Comparison of ENCODE assay signal across 18 cellular contexts in genomic region chr11:117519170-117519569, GRCh38.
A peak's percentile ranks its signal among the peaks of the same experiment; 100 is the strongest.
DNase-seq lines count a peak whose midpoint lies in the region; ATAC-seq, FAIRE-seq and TF ChIP-seq lines count a peak whose summit lies in the region.
"Had no signal": no experiment of that assay in that cellular context is flagged by ENCODE, and none has a peak within 500 bp of the region (broad histone marks: within the 10 kb centered on the region; RNA-seq: fewer than 3 reads in every experiment).

No MANE protein-coding gene starts in this region.

- WGBS in K562 (ENCODE audit: insufficient coverage, low coverage, missing lambda C conversion rate): 2% methylated on average over 9 of the region's 9 CpGs

- H3K4me3 ChIP-seq in BLaER1 (no peak overlapping the region), HEK293 (ENCODE audit: low read depth, low read length) (no peak overlapping the region), K562 (no peak overlapping the region), mucosa of descending colon (no peak overlapping the region)
- H3K4me3 ChIP-seq: sigmoid colon, SK-N-MC had no signal

- ATAC-seq in K562 (peak; percentile 61), mucosa of descending colon (peak; percentile 33), GM21576 (IDR thresholded peaks at IDR 0.05; ENCODE audit: unreplicated experiment) (no peak), HG02571 (IDR thresholded peaks at IDR 0.05; ENCODE audit: unreplicated experiment) (no peak)

- no peak overlapping the region for H3K27ac ChIP-seq in BLaER1
- H3K27ac ChIP-seq in HEK293 (ENCODE audit: extremely low read depth, low read depth, low read length): no peak overlapping the region
- no peak overlapping the region for H3K27ac ChIP-seq in K562 (ENCODE audit: extremely low read depth, low read depth, low read length)
- H3K27ac ChIP-seq: SK-N-MC had no signal

- H3K9me3 ChIP-seq in BLaER1 (no peaks in the 10 kb centered on the region), HEK293 (ENCODE audit: control insufficient read depth, insufficient read depth, low read depth, low read length) (no peaks in the 10 kb centered on the region), K562 (replicated peaks; ENCODE audit: control insufficient read depth, insufficient read depth, low read depth, low read length) (no peaks in the 10 kb centered on the region), mucosa of descending colon (no peaks in the 10 kb centered on the region)
- H3K9me3 ChIP-seq: sigmoid colon had no signal

- H3K4me1 ChIP-seq in BLaER1: peaks cover 18% of the 10 kb centered on the region
- H3K4me1 ChIP-seq in HEK293 (ENCODE audit: control insufficient read depth, insufficient read depth, low read length): no peaks in the 10 kb centered on the region
- peaks cover 0 to 4% of the 10 kb centered on the region in 2 experiments; a peak in 1 of 5 replicates for H3K4me1 ChIP-seq in K562 (replicated peaks in 1 of 2; ENCODE audit: control insufficient read depth in 2 of 2, insufficient read depth in 2 of 2, low read length in 2 of 2)
- peaks cover 3% of the 10 kb centered on the region for H3K4me1 ChIP-seq in mucosa of descending colon (ENCODE audit: low read depth)
- H3K4me1 ChIP-seq: sigmoid colon had no signal

- no peaks in the 10 kb centered on the region for H3K27me3 ChIP-seq in BLaER1
- H3K27me3 ChIP-seq in K562 (ENCODE audit: control insufficient read depth in 2 of 2, insufficient read depth in 2 of 2, low read length in 2 of 2): peaks cover 29 to 90% of the 10 kb centered on the region in 2 experiments; a peak in 4 of 5 replicates
- H3K27me3 ChIP-seq: sigmoid colon had no signal

- TF ChIP-seq CTCF in HEK293 (tag by site-specific recombination; IDR thresholded peaks at IDR 0.05) (no peak), K562 (IDR thresholded peaks at IDR 0.05 in 2 of 3, conservative IDR thresholded peaks at IDR 0.05 in 1 of 3; ENCODE audit: insufficient read depth in 2 of 3, low read depth in 1 of 3, low read length in 3 of 3) (no peak), mucosa of descending colon (IDR thresholded peaks at IDR 0.05) (no peak)

- TF ChIP-seq RAD21 in K562 (CRISPR knock-in tag; conservative IDR thresholded peaks at IDR 0.05 in 1 of 2, IDR thresholded peaks at IDR 0.05 in 1 of 2): no peak

- CTCF ChIA-PET in HEK293 (lab: Yijun Ruan, JAX): interaction anchor here (0.6 to 0.7 kb wide), 2 partner anchors 309 to 342 kb away, joined by 3 read pairs; no protein-coding TSS in a partner anchor
- CTCF ChIA-PET in K562 (lab: Yijun Ruan, JAX; ENCODE audit: low intra/inter-chr PET ratio): no interaction called here

- no peaks in the 10 kb centered on the region for H3K79me2 ChIP-seq in K562 (ENCODE audit: control insufficient read depth, insufficient read depth, low read length)

- no TSS peak for BruUV-seq in K562 (replicated peaks; lab: Mats Ljungman, UMichigan)

- peak overlapping the region; percentile 3; the same call in 1 of the 2 replicates for H3K4me2 ChIP-seq in BLaER1
- H3K4me2 ChIP-seq in K562 (ENCODE audit: insufficient read depth, low read length): no peak overlapping the region

- H3K9me1 ChIP-seq in K562 (ENCODE audit: control insufficient read depth, insufficient read depth, low read length): no peaks in the 10 kb centered on the region

- POLR2A ChIA-PET in HEK293 (lab: Yijun Ruan, JAX) (no interaction called here), K562 (lab: Yijun Ruan, JAX) (no interaction called here)

- H3K9ac ChIP-seq in BLaER1 (no peak overlapping the region), K562 (ENCODE audit: insufficient read depth in 1 of 2, low read depth in 2 of 2, low read length in 2 of 2) (no peak overlapping the region)

- H4K20me1 ChIP-seq in BLaER1 (no peaks in the 10 kb centered on the region), K562 (replicated peaks; ENCODE audit: control insufficient read depth, insufficient read depth, low read length) (peaks cover 4% of the 10 kb centered on the region; the same call in 1 of the 2 replicates)

- no peak for FAIRE-seq in K562 (lab: Jason Lieb, UNC)
- FAIRE-seq: GM19239, HTR-8/SVneo had no signal

- no peaks in the 10 kb centered on the region for H3K36me3 ChIP-seq in BLaER1
- no peaks in the 10 kb centered on the region for H3K36me3 ChIP-seq in HEK293 (ENCODE audit: control insufficient read depth in 2 of 2, insufficient read depth in 1 of 2, low read length in 2 of 2)
- no peaks in the 10 kb centered on the region for H3K36me3 ChIP-seq in K562 (ENCODE audit: control insufficient read depth, insufficient read depth, low read length)
- no peaks in the 10 kb centered on the region for H3K36me3 ChIP-seq in mucosa of descending colon (ENCODE audit: low read depth)

- TF ChIP-seq EP300 in K562 (IDR thresholded peaks at IDR 0.05; ENCODE audit: low read length): no peak

- in situ Hi-C loops in K562 (cut with MboI): no loop called here

- no peak for TF ChIP-seq POLR2A in K562 (conservative IDR thresholded peaks at IDR 0.05)

- intact Hi-C loops in K562 (cut with micrococcal nuclease) (no loop called here), mucosa of descending colon (cut with DNase I, micrococcal nuclease) (no loop called here)

- no peak for DNase-seq in K562 (ENCODE audit: extremely low read depth in 1 of 4, low spot score in 3 of 4)
- peak in 1 of 3 donors; percentile 16 for DNase-seq in mucosa of descending colon
- DNase-seq in AML-193 (lab: John Stamatoyannopoulos, UW): no peak
- no peak for DNase-seq in DMS153 treated with DMSO at 0.1 percent for 48 hours (lab: John Stamatoyannopoulos, UW; ENCODE audit: unreplicated experiment)
- DNase-seq: activated CD4-positive, alpha-beta T cell treated with anti-CD3 and anti-CD28 coated beads for 4 hours; cerebellar nuclear complex; effector memory CD4-positive, alpha-beta T cell; immature natural killer cell; mesendoderm; NCI-H1417; sigmoid colon had no signal

- no peak overlapping the region for H2AFZ ChIP-seq in K562 (ENCODE audit: low read depth, low read length)

TF ChIP-seq in HEK293, 187 proteins besides CTCF, POLR2A, EP300 and RAD21:
- TF ChIP-seq ZIC2 (tag by site-specific recombination; IDR thresholded peaks at IDR 0.05) (peak; percentile 43), OSR2 (tag by site-specific recombination; IDR thresholded peaks at IDR 0.05) (no peak), GLIS1 (tag by site-specific recombination; IDR thresholded peaks at IDR 0.05) (peak; percentile 58), TRIM28 (IDR thresholded peaks at IDR 0.05; ENCODE audit: borderline replicate concordance, low read length) (no peak), ZNF394 (tag by site-specific recombination; IDR thresholded peaks at IDR 0.05; ENCODE audit: borderline replicate concordance) (no peak)

TF ChIP-seq in K562, 482 proteins besides CTCF, POLR2A, EP300 and RAD21:
- TF ChIP-seq FIP1L1 (IDR thresholded peaks at IDR 0.05; ENCODE audit: low read depth, low read length, poor library complexity, severe bottlenecking) (no peak), POLR2AphosphoS2 (IDR thresholded peaks at IDR 0.05; ENCODE audit: low read length) (no peak), POLR3A (IDR thresholded peaks at IDR 0.05; ENCODE audit: borderline replicate concordance, extremely low read depth, insufficient read depth, insufficient read length) (no peak), PHF21A (IDR thresholded peaks at IDR 0.05; ENCODE audit: borderline replicate concordance, low read depth) (no peak), SETDB1 (IDR thresholded peaks at IDR 0.05; ENCODE audit: low read length) (no peak), CBFA2T2 (conservative IDR thresholded peaks at IDR 0.05) (no peak), ZNF699 (CRISPR knock-in tag; IDR thresholded peaks at IDR 0.05; ENCODE audit: insufficient replicate concordance) (no peak), KDM5B (IDR thresholded peaks at IDR 0.05; ENCODE audit: insufficient replicate concordance, low read depth, low read length) (no peak), TEAD4 (IDR thresholded peaks at IDR 0.05; ENCODE audit: low read length) (no peak), TEAD4 (CRISPR knock-in tag; IDR thresholded peaks at IDR 0.05; ENCODE audit: borderline replicate concordance) (no peak), RFX5 (IDR thresholded peaks at IDR 0.05; ENCODE audit: low read depth, low read length) (no peak), EWSR1 (IDR thresholded peaks at IDR 0.05; ENCODE audit: borderline replicate concordance, low read depth, partially characterized antibody) (no peak), PPARD (CRISPR knock-in tag; IDR thresholded peaks at IDR 0.05) (no peak), HNRNPUL1 (IDR thresholded peaks at IDR 0.05; ENCODE audit: low read length) (no peak), ZBTB1 (CRISPR knock-in tag; IDR thresholded peaks at IDR 0.05; ENCODE audit: borderline replicate concordance, low read depth) (no peak), RBBP5 (IDR thresholded peaks at IDR 0.05; ENCODE audit: borderline replicate concordance, insufficient read depth, low read length, poor library complexity, severe bottlenecking) (no peak)

Comparison
In these comparisons a context has a peak if more than half of its experiments do, and no peak if none do; other contexts are left out.
1. ATAC-seq: peak in K562 (single experiment) and mucosa of descending colon (single experiment); none in GM21576 (single experiment) and HG02571 (single experiment).